11 cellular contexts compared by ENCODE assay signal in the genomic region with DNA sequence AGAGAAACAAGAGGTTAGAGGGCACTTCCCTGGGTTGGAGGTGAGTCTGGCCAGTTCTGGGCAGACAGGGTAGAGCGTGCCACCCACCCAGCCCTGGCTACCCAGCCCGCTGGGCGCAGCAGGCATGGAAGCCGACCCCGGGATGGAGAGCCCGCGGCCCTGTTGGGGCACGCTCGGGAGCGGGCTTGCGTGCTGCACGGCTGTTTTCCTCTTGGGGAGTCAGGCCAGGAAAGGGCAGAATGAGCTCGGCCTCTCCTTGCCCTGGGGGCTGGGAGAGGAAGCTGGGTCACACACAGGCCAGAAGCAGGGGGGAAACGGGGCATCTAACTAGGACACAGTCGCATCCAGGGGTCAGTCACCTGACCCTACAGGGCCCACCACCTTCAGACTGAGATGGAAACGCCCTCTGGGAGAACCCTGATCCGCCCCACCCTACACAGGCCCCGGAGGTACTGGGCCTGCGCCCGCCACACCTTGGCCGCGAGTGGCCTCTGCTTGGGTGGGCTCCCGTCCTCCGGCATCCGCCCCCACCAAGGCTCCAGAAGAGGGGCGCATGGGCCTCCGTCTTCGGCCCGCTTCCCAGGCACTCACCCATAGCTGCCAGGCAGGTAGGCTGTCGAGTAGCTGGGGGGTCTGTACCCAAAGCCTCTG. TPM values are rescaled to one million over a fixed set of nuclear protein-coding genes. Genes with fewer than 3 reads are reported as not detected.
DNase-seq lines count a peak whose midpoint lies in the region; ATAC-seq and TF ChIP-seq lines count a peak whose summit lies in the region.
"Had no signal": no experiment of that assay in that cellular context is flagged by ENCODE, and none has a peak within 500 bp of the region (broad histone marks: within the 10 kb centered on the region; RNA-seq: fewer than 3 reads in every experiment).

No MANE protein-coding gene starts in this region.

- H3K27ac ChIP-seq in rectal smooth muscle tissue (ENCODE audit: low read depth, low read length) = peak overlapping the region; percentile 77

- peak; percentile 2 to 3 for ATAC-seq in left cardiac atrium
- ATAC-seq: HCT116 had no signal

- H3K36me3 ChIP-seq in BJ (ENCODE audit: control insufficient read depth, insufficient read depth, low read length) (peaks cover 16% of the 10 kb centered on the region), rectal smooth muscle tissue (ENCODE audit: control insufficient read depth, insufficient read depth, low read length) (peaks cover 22% of the 10 kb centered on the region)

- in situ Hi-C loops in astrocyte of the cerebellum (cut with HindIII; ENCODE audit: low sequenced_read_pairs) = no loop called here

- intact Hi-C loops in left cardiac atrium (cut with DNase I) = no loop called here

- CTCF ChIA-PET in BJ (lab: Yijun Ruan, JAX) = interaction anchor here (0.8 to 4.3 kb wide), 31 partner anchors 9 to 543 kb away, joined by 3 to 29 read pairs (median 6); a partner anchor contains a TSS

- peaks cover 7% of the 10 kb centered on the region for H3K4me1 ChIP-seq in rectal smooth muscle tissue (ENCODE audit: control insufficient read depth, insufficient read depth, low read length)

- H3K4me3 ChIP-seq in BJ (ENCODE audit: low read depth, low read length) (peak overlapping the region; percentile 22; the same call in 1 of the 2 replicates), astrocyte of the cerebellum (ENCODE audit: low read depth, low read length) (peak overlapping the region; percentile 21), rectal smooth muscle tissue (ENCODE audit: low read length) (peak overlapping the region; percentile 74)

- POLR2A ChIA-PET in BJ (lab: Charles Lee) = interaction anchor here (1.1 kb wide), 1 partner anchor 15 kb away, joined by 5 read pairs; no protein-coding TSS in a partner anchor

- no peak for DNase-seq in BJ (ENCODE audit: low read depth)
- DNase-seq in astrocyte of the cerebellum (ENCODE audit: low read depth) = no peak
- DNase-seq in left cardiac atrium = no peak
- no peak for DNase-seq in activated T-cell treated with anti-CD3 and anti-CD28 coated beads for 4 hours
- no peak for DNase-seq in dermis blood vessel endothelial cell
- DNase-seq in stimulated activated CD8-positive, alpha-beta memory T cell treated with anti-CD3 and anti-CD28 coated beads, Interleukin-4, amount 100 ng/mL, for 48 hours = no peak
- no peak for DNase-seq in NCI-H1092 treated with DMSO at 0.1 percent for 48 hours (lab: John Stamatoyannopoulos, UW)

- H3K9ac ChIP-seq in rectal smooth muscle tissue (ENCODE audit: low read length) = peak overlapping the region; percentile 46

- TF ChIP-seq CTCF in BJ (IDR thresholded peaks at IDR 0.05; ENCODE audit: insufficient read depth, low read depth, low read length) (no peak), astrocyte of the cerebellum (IDR thresholded peaks at IDR 0.05; ENCODE audit: low read depth, low read length, missing control alignments) (no peak)

- H3K27me3 ChIP-seq in BJ (ENCODE audit: control insufficient read depth, insufficient read depth, low read length) = no peaks in the 10 kb centered on the region
- H3K27me3 ChIP-seq in rectal smooth muscle tissue (ENCODE audit: control insufficient read depth, insufficient read depth, low read length) = no peaks in the 10 kb centered on the region

RNA-seq across cellular contexts. Expression of a gene that starts 1.2 kb away (rescaled TPM):
- 0.34 and 0.49 TPM in 2 replicates for polyA plus RNA-seq in BJ (2011; rRNA removed)
- polyA minus RNA-seq in BJ (2011; rRNA and poly(A)+ RNA removed) = 0.14 and 0.21 TPM in 2 replicates
- total RNA-seq in left cardiac atrium = 1 to 10 TPM; 3.0 to 4.7 TPM
- 0.14 and 0.17 TPM in 2 replicates for total RNA-seq in dermis blood vessel endothelial cell
- total RNA-seq: CD4-positive, CD25-positive, alpha-beta regulatory T cell had no signal
- polyA plus RNA-seq: CD4-positive, CD25-positive, alpha-beta regulatory T cell; naive thymus-derived CD4-positive, alpha-beta T cell had no signal

RNA-seq across cellular contexts. Expression of a gene that starts 5.0 kb away (rescaled TPM):
- 142 and 174 TPM in 2 replicates for polyA plus RNA-seq in BJ (2011; rRNA removed)
- 32.9 and 94.4 TPM in 2 replicates for polyA minus RNA-seq in BJ (2011; rRNA and poly(A)+ RNA removed)
- total RNA-seq in left cardiac atrium (10 to 100 TPM; 30.5 to 35.0 TPM), dermis blood vessel endothelial cell (113 and 133 TPM in 2 replicates)

RNA-seq across cellular contexts. Expression of a gene that starts 9.2 kb away (rescaled TPM):
- 58.2 and 93.2 TPM in 2 replicates for polyA plus RNA-seq in BJ (2011; rRNA removed)
- polyA minus RNA-seq in BJ (2011; rRNA and poly(A)+ RNA removed) = 11.8 and 15.2 TPM in 2 replicates
- total RNA-seq in left cardiac atrium (10 to 100 TPM; 55.5 to 87.3 TPM), dermis blood vessel endothelial cell (0.17 and 2.1 TPM in 2 replicates)

RNA-seq across cellular contexts. Expression of a gene that starts 26.0 kb away (rescaled TPM):
- 33.6 and 46.2 TPM in 2 replicates for polyA plus RNA-seq in BJ (2011; rRNA removed)
- 44.8 and 72.0 TPM in 2 replicates for polyA minus RNA-seq in BJ (2011; rRNA and poly(A)+ RNA removed)
- total RNA-seq in left cardiac atrium (10 to 100 TPM; 68.3 to 68.7 TPM), dermis blood vessel endothelial cell (38.8 and 51.1 TPM in 2 replicates)

RNA-seq across cellular contexts. Expression of a gene that starts 27.0 kb away (rescaled TPM):
- 69.8 and 72.2 TPM in 2 replicates for polyA plus RNA-seq in BJ (2011; rRNA removed)
- 39.0 and 67.7 TPM in 2 replicates for polyA minus RNA-seq in BJ (2011; rRNA and poly(A)+ RNA removed)
- total RNA-seq in left cardiac atrium = 10 to 100 TPM; 27.2 to 30.5 TPM
- 79.8 and 89.3 TPM in 2 replicates for total RNA-seq in dermis blood vessel endothelial cell

Comparison
In these comparisons a context has a peak if more than half of its experiments do, and no peak if none do; other contexts are left out.
1. H3K4me3 ChIP-seq: peak in every context shown above with its lines; median percentile 74 in rectal smooth muscle tissue; 22 in BJ; 21 in astrocyte of the cerebellum.
2. RNA of a gene that starts 9.2 kb away (total RNA-seq): 55.5 to 87.3 TPM in left cardiac atrium; 0.17 to 2.1 TPM in dermis blood vessel endothelial cell; every median in the first group is over 10 times any median in the second.